Comparison of ENCODE assay signal across 10 cellular contexts in genomic region chr10:94500063-94500462, GRCh38. TPM values are rescaled to one million over a fixed set of nuclear protein-coding genes. Genes with fewer than 3 reads are reported as not detected.
DNase-seq lines count a peak whose midpoint lies in the region; ATAC-seq and TF ChIP-seq lines count a peak whose summit lies in the region.
"Had no signal": no experiment of that assay in that cellular context is flagged by ENCODE, and none has a peak within 500 bp of the region (broad histone marks: within the 10 kb centered on the region; RNA-seq: fewer than 3 reads in every experiment).

No MANE protein-coding gene starts in this region.

- H3K4me1 ChIP-seq in OCI-LY3 (ENCODE audit: low read length), result peaks cover 17% of the 10 kb centered on the region
- H3K4me1 ChIP-seq in esophagus muscularis mucosa, result no peaks in the 10 kb centered on the region
- H3K4me1 ChIP-seq in smooth muscle cell (ENCODE audit: low read depth), result no peaks in the 10 kb centered on the region

- no peak for TF ChIP-seq EP300 in esophagus muscularis mucosa (IDR thresholded peaks at IDR 0.05)

- WGBS in esophagus muscularis mucosa, result 79% methylated on average over 5 of the region's 5 CpGs
- WGBS in smooth muscle cell (ENCODE audit: low lambda C conversion rate), result 75% methylated on average over 5 of the region's 5 CpGs

- peak; percentile 32 for TF ChIP-seq CTCF in OCI-LY3 (IDR thresholded peaks at IDR 0.05; ENCODE audit: low read depth, low read length)
- TF ChIP-seq CTCF in esophagus muscularis mucosa (IDR thresholded peaks at IDR 0.05), result peak in 2 of 3 experiments; percentile 11 to 28
- peak; percentile 26 for TF ChIP-seq CTCF in smooth muscle cell (IDR thresholded peaks at IDR 0.05; ENCODE audit: borderline replicate concordance, insufficient read depth, poor library complexity, severe bottlenecking)

- H3K27me3 ChIP-seq in OCI-LY3 (ENCODE audit: low read depth, low read length) (no peaks in the 10 kb centered on the region), esophagus muscularis mucosa (no peaks in the 10 kb centered on the region), smooth muscle cell (ENCODE audit: low read depth) (no peaks in the 10 kb centered on the region)

- H3K9me3 ChIP-seq in OCI-LY3 (ENCODE audit: insufficient read depth, low read length), result no peaks in the 10 kb centered on the region
- no peaks in the 10 kb centered on the region for H3K9me3 ChIP-seq in esophagus muscularis mucosa
- no peaks in the 10 kb centered on the region for H3K9me3 ChIP-seq in smooth muscle cell (replicated peaks; ENCODE audit: low read depth)

- H3F3A ChIP-seq in smooth muscle cell (ENCODE audit: low read depth), result no peaks in the 10 kb centered on the region

- no peak for ATAC-seq in HG03196 (IDR thresholded peaks at IDR 0.05; ENCODE audit: unreplicated experiment)
- ATAC-seq: left ventricle myocardium superior had no signal

- H3K9ac ChIP-seq in OCI-LY3 (ENCODE audit: low read length), result no peak overlapping the region
- H3K9ac ChIP-seq in smooth muscle cell (ENCODE audit: low read depth), result no peak overlapping the region

- intact Hi-C loops in esophagus muscularis mucosa (cut with DNase I), result no loop called here
- intact Hi-C loops in posterior vena cava (cut with DNase I), result no loop called here

- H3K4me3 ChIP-seq in OCI-LY3 (ENCODE audit: low read length), result no peak overlapping the region
- H3K4me3 ChIP-seq in esophagus muscularis mucosa, result no peak overlapping the region
- H3K4me3 ChIP-seq in smooth muscle cell, result no peak overlapping the region

- no peak for TF ChIP-seq POLR2A in esophagus muscularis mucosa (IDR thresholded peaks at IDR 0.05; ENCODE audit: low read depth)

- no peaks in the 10 kb centered on the region for H4K20me1 ChIP-seq in OCI-LY3 (ENCODE audit: insufficient read depth, low read length)
- H4K20me1 ChIP-seq in smooth muscle cell (ENCODE audit: low read depth), result no peaks in the 10 kb centered on the region

- H3K79me2 ChIP-seq in OCI-LY3 (ENCODE audit: low read length) (no peaks in the 10 kb centered on the region), smooth muscle cell (ENCODE audit: low read depth) (no peaks in the 10 kb centered on the region)

- H2AFZ ChIP-seq in OCI-LY3 (ENCODE audit: low read depth, low read length) (no peak overlapping the region), smooth muscle cell (ENCODE audit: low read depth) (no peak overlapping the region)

- DNase-seq in NCI-H446 treated with DMSO at 0.1 percent for 48 hours (lab: John Stamatoyannopoulos, UW), result peak; percentile 0
- no peak for DNase-seq in NCI-H446 (lab: John Stamatoyannopoulos, UW)
- no peak for DNase-seq in esophagus muscularis mucosa (ENCODE audit: extremely low spot score)
- no peak for DNase-seq in smooth muscle cell (lab: John Stamatoyannopoulos, UW; ENCODE audit: unreplicated experiment)
- DNase-seq in NOMO-1 (lab: John Stamatoyannopoulos, UW; ENCODE audit: unreplicated experiment in 2 of 2), result no peak
- no peak for DNase-seq in posterior vena cava (ENCODE audit: low spot score)
- DNase-seq: activated CD4-positive, alpha-beta T cell treated with anti-CD3 and anti-CD28 coated beads, Interleukin-2, amount 50 U/mL, for 48 hours; left ventricle myocardium superior had no signal

- H3K36me3 ChIP-seq in OCI-LY3 (replicated peaks; ENCODE audit: low read depth, low read length) (no peaks in the 10 kb centered on the region), esophagus muscularis mucosa (peaks cover 0 to 23% (median 12%) of the 10 kb centered on the region in 4 donors), smooth muscle cell (ENCODE audit: low read depth) (no peaks in the 10 kb centered on the region)

- H3K4me2 ChIP-seq in OCI-LY3 (ENCODE audit: low read length), result no peak overlapping the region
- no peak overlapping the region for H3K4me2 ChIP-seq in smooth muscle cell

- no peak overlapping the region for H3K27ac ChIP-seq in OCI-LY3 (ENCODE audit: low read length)
- H3K27ac ChIP-seq in esophagus muscularis mucosa (replicated peaks in 1 of 4), result no peak overlapping the region
- no peak overlapping the region for H3K27ac ChIP-seq in smooth muscle cell (ENCODE audit: low read depth)

RNA-seq across cellular contexts. Expression of gene HELLS, which starts 45.5 kb away (rescaled TPM):
- 1 to 10 TPM; 1.3 to 1.7 (median 1.4) TPM for total RNA-seq in esophagus muscularis mucosa
- total RNA-seq in smooth muscle cell, result 32.8 and 55.5 TPM in 2 replicates
- 10.5 and 18.2 TPM in 2 replicates for polyA plus RNA-seq in smooth muscle cell
- 1 to 10 TPM; 3.6 to 5.0 TPM for total RNA-seq in posterior vena cava
